In the genomic region with DNA sequence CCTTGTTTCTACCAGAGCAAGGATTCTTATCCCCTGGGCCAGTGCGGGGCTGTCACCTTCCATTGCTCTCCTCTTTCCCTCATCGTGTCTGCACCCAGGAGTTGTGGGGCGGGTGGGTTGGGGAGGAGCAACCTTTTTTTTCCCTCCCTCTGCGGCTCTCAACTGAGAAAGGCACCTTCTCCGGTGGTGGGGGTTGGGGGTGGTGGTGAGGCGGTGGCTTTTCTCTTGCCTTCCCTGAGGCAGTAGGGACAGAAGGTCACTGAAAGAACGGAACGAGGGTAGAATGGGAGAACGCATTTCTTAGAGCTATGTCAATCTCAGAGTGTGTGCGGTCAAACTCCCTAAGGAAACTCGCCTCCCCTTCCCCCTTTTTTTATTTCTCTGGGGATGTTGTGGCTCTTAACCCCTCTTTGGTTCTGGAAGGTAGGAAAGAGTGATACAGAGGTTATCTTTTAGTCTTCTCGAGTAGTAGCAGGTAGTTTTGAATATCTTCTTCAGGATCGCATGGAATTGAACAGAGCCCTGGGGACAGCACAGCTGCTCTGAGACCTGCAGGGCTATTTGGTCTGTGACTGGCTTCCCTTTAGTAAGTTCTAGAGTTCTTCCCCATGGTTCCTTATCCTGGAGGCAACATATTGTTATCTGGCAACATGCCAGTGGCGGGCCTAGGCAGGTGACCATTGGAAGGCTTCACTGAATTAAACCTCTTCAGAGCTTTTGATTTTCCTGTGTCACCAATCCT, we compare ENCODE assay signal across 8 cellular contexts. TPM values are rescaled to one million over a fixed set of nuclear protein-coding genes. Genes with fewer than 3 reads are reported as not detected.
A peak's percentile ranks its signal among the peaks of the same experiment; 100 is the strongest.
DNase-seq lines count a peak whose midpoint lies in the region; ATAC-seq and TF ChIP-seq lines count a peak whose summit lies in the region.

No MANE protein-coding gene starts in this region.

- H3K27ac ChIP-seq in RWPE1: peak overlapping the region; percentile 98
- peak overlapping the region; percentile 96 for H3K27ac ChIP-seq in upper lobe of right lung

- no peaks in the 10 kb centered on the region for H3K9me3 Mint-ChIP-seq in osteocyte (ENCODE audit: unreplicated experiment)

- CTCF ChIA-PET in RWPE1 (lab: Yijun Ruan, JAX): interaction anchor here (0.5 kb wide), 1 partner anchor 179 kb away, joined by 5 read pairs; no protein-coding TSS in a partner anchor

- ATAC-seq in upper lobe of right lung (peak; percentile 18), HG02973 (IDR thresholded peaks at IDR 0.05; ENCODE audit: unreplicated experiment) (no peak)

- peak overlapping the region; percentile 100 for H3K27ac Mint-ChIP-seq in osteocyte (ENCODE audit: unreplicated experiment)

- peak overlapping the region; percentile 86 for H3K4me3 ChIP-seq in upper lobe of right lung

- peaks cover 53% of the 10 kb centered on the region for H3K4me1 Mint-ChIP-seq in osteocyte (ENCODE audit: unreplicated experiment)

- no peaks in the 10 kb centered on the region for H3K27me3 ChIP-seq in upper lobe of right lung

- H3K4me1 ChIP-seq in upper lobe of right lung: peaks cover 51% of the 10 kb centered on the region

- no peaks in the 10 kb centered on the region for H3K36me3 ChIP-seq in upper lobe of right lung

- DNase-seq in C1 segment of cervical spinal cord (lab: John Stamatoyannopoulos, UW) (peak in 10 of 14 donors; percentile 11 to 46 (median 22)), HK-2 (ENCODE audit: unreplicated experiment) (peak; percentile 64), RWPE1 (ENCODE audit: low spot score) (peak; percentile 54), globus pallidus (ENCODE audit: low spot score) (peak; percentile 35), osteocyte (ENCODE audit: extremely low spot score, unreplicated experiment) (no peak), upper lobe of right lung (peak; percentile 68)
- DNase-seq in activated gamma-delta T cell treated with anti-CD3 and anti-CD28 coated beads, Interleukin-2, amount 50 U/mL, for 16 hours (ENCODE audit: low read depth): peak; percentile 12

- no peaks in the 10 kb centered on the region for H3K9me3 ChIP-seq in upper lobe of right lung

- intact Hi-C loops in upper lobe of right lung (cut with DNase I): no loop called here

- TF ChIP-seq CTCF in RWPE1 (conservative IDR thresholded peaks at IDR 0.05; ENCODE audit: low read depth) (no peak), osteocyte (IDR thresholded peaks at IDR 0.05) (no peak), upper lobe of right lung (IDR thresholded peaks at IDR 0.05) (no peak)

- POLR2A ChIA-PET in RWPE1 (lab: Yijun Ruan, JAX; ENCODE audit: low non-redundant PET): interaction anchor here (1.1 kb wide), 1 partner anchor 44 kb away, joined by 6 read pairs; no protein-coding TSS in a partner anchor

- peaks cover 2% of the 10 kb centered on the region for H3K36me3 Mint-ChIP-seq in osteocyte (ENCODE audit: unreplicated experiment)

- peak overlapping the region; percentile 95 for H3K4me3 Mint-ChIP-seq in osteocyte (ENCODE audit: unreplicated experiment)

- no peaks in the 10 kb centered on the region for H3K27me3 Mint-ChIP-seq in osteocyte (ENCODE audit: unreplicated experiment)

RNA-seq across cellular contexts. Expression of a gene that starts 1.0 kb away (rescaled TPM):
- total RNA-seq in osteocyte (297 and 319 TPM in 2 replicates), upper lobe of right lung (210 TPM)

RNA-seq across cellular contexts. Expression of a gene that starts 55.3 kb away (rescaled TPM):
- total RNA-seq in osteocyte: 42.3 and 45.2 TPM in 2 replicates
- total RNA-seq in upper lobe of right lung: 25.0 TPM
